ENCODE assay signal across 9 cellular contexts in genomic region chr7:47474211-47474936, GRCh38.
A peak's percentile ranks its signal among the peaks of the same experiment; 100 is the strongest.
DNase-seq lines count a peak whose midpoint lies in the region; ATAC-seq, FAIRE-seq and TF ChIP-seq lines count a peak whose summit lies in the region.
"Had no signal": no experiment of that assay in that cellular context is flagged by ENCODE, and none has a peak within 500 bp of the region (broad histone marks: within the 10 kb centered on the region; RNA-seq: fewer than 3 reads in every experiment).

No MANE protein-coding gene starts in this region.

- no peak for DNase-seq in GM23248
- no peak for DNase-seq in SJSA1 (ENCODE audit: low read depth in 1 of 2, low spot score in 2 of 2)
- no peak for DNase-seq in left lung
- no peak for DNase-seq in stomach
- DNase-seq in GM19239 (ENCODE audit: insufficient read length, low spot score), result no peak
- DNase-seq in T-helper 2 cell, result no peak
- DNase-seq in amniotic stem cell (lab: John Stamatoyannopoulos, UW), result no peak
- DNase-seq: activated CD4-positive, alpha-beta T cell treated with anti-CD3 and anti-CD28 coated beads for 1 hour had no signal

- no peaks in the 10 kb centered on the region for H3K36me3 ChIP-seq in GM23248 (ENCODE audit: low read depth)
- peaks cover 58% of the 10 kb centered on the region for H3K36me3 ChIP-seq in SJSA1
- H3K36me3 ChIP-seq in left lung, result peaks cover 0 to 16% of the 10 kb centered on the region in 2 donors
- H3K36me3 ChIP-seq in stomach, result no peaks in the 10 kb centered on the region

- H4K20me1 ChIP-seq in GM23248 (ENCODE audit: insufficient read depth), result no peaks in the 10 kb centered on the region

- in situ Hi-C loops in GM23248 (cut with MboI), result no loop called here

- ATAC-seq in left lung (no peak), HG03342 (IDR thresholded peaks at IDR 0.05; ENCODE audit: unreplicated experiment) (no peak)

- FAIRE-seq in GM19239 (lab: Jason Lieb, UNC), result no peak

- H3K9me2 ChIP-seq in GM23248 (ENCODE audit: insufficient read depth), result no peaks in the 10 kb centered on the region

- H3K4me3 ChIP-seq in GM23248, result no peak overlapping the region
- H3K4me3 ChIP-seq in SJSA1, result no peak overlapping the region
- no peak overlapping the region for H3K4me3 ChIP-seq in left lung
- no peak overlapping the region for H3K4me3 ChIP-seq in stomach

- TF ChIP-seq POLR2A in stomach (IDR thresholded peaks at IDR 0.05), result peak in 3 of 4 donors; percentile 13 to 44 (median 24)

- H3K9me3 ChIP-seq in GM23248 (ENCODE audit: low read depth) (no peaks in the 10 kb centered on the region), SJSA1 (replicated peaks) (no peaks in the 10 kb centered on the region), left lung (no peaks in the 10 kb centered on the region), stomach (no peaks in the 10 kb centered on the region)

- TF ChIP-seq CTCF in left lung (IDR thresholded peaks at IDR 0.05), result no peak
- no peak for TF ChIP-seq CTCF in stomach (IDR thresholded peaks at IDR 0.05)

- H3K4me2 ChIP-seq in GM23248 (ENCODE audit: unreplicated experiment), result peak overlapping the region; percentile 26

- no peak overlapping the region for H3K9ac ChIP-seq in GM23248

- H3F3A ChIP-seq in GM23248 (ENCODE audit: insufficient read depth), result peaks cover 14% of the 10 kb centered on the region

- TF ChIP-seq EP300 in stomach (IDR thresholded peaks at IDR 0.05), result no peak

- H3K27me3 ChIP-seq in GM23248 (replicated peaks; ENCODE audit: insufficient read depth), result no peaks in the 10 kb centered on the region
- H3K27me3 ChIP-seq in SJSA1 (replicated peaks), result no peaks in the 10 kb centered on the region
- no peaks in the 10 kb centered on the region for H3K27me3 ChIP-seq in left lung
- no peaks in the 10 kb centered on the region for H3K27me3 ChIP-seq in stomach

- H3K4me1 ChIP-seq in GM23248 (ENCODE audit: insufficient read depth) (peaks cover 21% of the 10 kb centered on the region), SJSA1 (replicated peaks) (peaks cover 39% of the 10 kb centered on the region), left lung (peaks cover 23 to 51% of the 10 kb centered on the region in 2 donors), stomach (peaks cover 41 to 86% (median 78%) of the 10 kb centered on the region in 4 donors)

- H2AFZ ChIP-seq in GM23248, result no peak overlapping the region

- intact Hi-C loops in left lung (cut with DNase I) (no loop called here), stomach (cut with DNase I; ENCODE audit: low total_unique reads) (no loop called here)

- WGBS in GM23248 (ENCODE audit: low coverage in 1 of 2, low lambda C conversion rate in 2 of 2, missing lambda C conversion rate in 2 of 2), 2 experiments, result 79 to 100% methylated on average over 2 of the region's 2 CpGs
- WGBS in stomach, 5 donors, result 86 to 95% (median 92%) methylated on average over 2 of the region's 2 CpGs

- H3K79me2 ChIP-seq in GM23248 (ENCODE audit: insufficient read depth), result peaks cover 45% of the 10 kb centered on the region

- H3K27ac ChIP-seq in GM23248, result no peak overlapping the region
- H3K27ac ChIP-seq in SJSA1, result peak overlapping the region; percentile 18; the same call in 1 of the 2 replicates
- peak overlapping the region; percentile 60 to 76 for H3K27ac ChIP-seq in left lung
- peak overlapping the region; percentile 84 to 89 (median 85) for H3K27ac ChIP-seq in stomach
